ENCODE assay signal across 26 cellular contexts in genomic region chr13:40680659-40681323, GRCh38. TPM values are rescaled to one million over a fixed set of nuclear protein-coding genes. Genes with fewer than 3 reads are reported as not detected.
DNase-seq lines count a peak whose midpoint lies in the region; ATAC-seq and TF ChIP-seq lines count a peak whose summit lies in the region.
"Had no signal": no experiment of that assay in that cellular context is flagged by ENCODE, and none has a peak within 500 bp of the region (broad histone marks: within the 10 kb centered on the region; RNA-seq: fewer than 3 reads in every experiment).

No MANE protein-coding gene starts in this region.

- no peak overlapping the region for H2BK5ac ChIP-seq in mesendoderm (ENCODE audit: low read length)

- peak; percentile 57 for DNase-seq in H7
- DNase-seq in endodermal cell: peak; percentile 71
- peak; percentile 83 for DNase-seq in mesendoderm
- DNase-seq in NCI-H2029 treated with DMSO at 0.1 percent for 48 hours (lab: John Stamatoyannopoulos, UW): no peak
- DNase-seq: activated CD4-positive, alpha-beta T cell treated with anti-CD3 and anti-CD28 coated beads, Interleukin-2, amount 10 ng/mL, durations not matched to agents 24 days and 14 days; activated naive CD4-positive, alpha-beta T cell treated with anti-CD3 and anti-CD28 coated beads, Interleukin-2, amount 10 ng/mL, durations not matched to agents 7 days and 5 days; activated T-cell treated with anti-CD3 and anti-CD28 coated beads, Interleukin-2, amount 50 U/mL, for 48 hours; amygdala; C1 segment of cervical spinal cord; COR-L47; DMS53; left colon; mammary epithelial cell; NCI-H1694 treated with DMSO at 0.1 percent for 48 hours; NCI-H526 treated with DMSO at 0.1 percent for 48 hours; PC-3; right cardiac atrium; spleen; stimulated activated CD4-positive, alpha-beta T cell treated with anti-CD3 and anti-CD28 coated beads, Interleukin-2, amount 100 ng/mL, for 48 hours; substantia nigra; WERI-Rb-1 had no signal

- no peak overlapping the region for H3K4ac ChIP-seq in mesendoderm (ENCODE audit: low read depth, low read length)

- H3K4me1 ChIP-seq in HUES64 (ENCODE audit: insufficient read depth, low read length) (peaks cover 30% of the 10 kb centered on the region), endodermal cell (ENCODE audit: control insufficient read depth, insufficient read depth, low read length) (no peaks in the 10 kb centered on the region), mesendoderm (ENCODE audit: control insufficient read depth, low read depth, low read length) (peaks cover 6% of the 10 kb centered on the region)
- H3K4me1 ChIP-seq: parathyroid adenoma had no signal

- H3K4me3 Mint-ChIP-seq in endodermal cell: no peak overlapping the region
- H3K4me3 Mint-ChIP-seq: activated CD4-positive, alpha-beta T cell treated with anti-CD3 and anti-CD28 coated beads, Interleukin-2, amount 10 ng/mL, durations not matched to agents 24 days and 14 days; activated naive CD4-positive, alpha-beta T cell treated with anti-CD3 and anti-CD28 coated beads, Interleukin-2, amount 10 ng/mL, durations not matched to agents 7 days and 5 days had no signal

- H3K27me3 ChIP-seq in H7 (ENCODE audit: control insufficient read depth, insufficient read depth, low read length) (no peaks in the 10 kb centered on the region), HUES64 (ENCODE audit: insufficient read depth, low read length) (no peaks in the 10 kb centered on the region), endodermal cell (ENCODE audit: control insufficient read depth, insufficient read depth, low read length, poor library complexity, severe bottlenecking) (no peaks in the 10 kb centered on the region), mesendoderm (ENCODE audit: insufficient read depth, low read length, poor library complexity) (no peaks in the 10 kb centered on the region)
- H3K27me3 ChIP-seq: spleen, upper lobe of left lung had no signal

- no peak overlapping the region for H4K8ac ChIP-seq in mesendoderm (ENCODE audit: low read depth, low read length)

- no peak overlapping the region for H4K5ac ChIP-seq in mesendoderm (ENCODE audit: low read length)

- H3K27ac ChIP-seq in HUES64 (ENCODE audit: low read depth, low read length): peak overlapping the region; percentile 96
- no peak overlapping the region for H3K27ac ChIP-seq in endodermal cell (ENCODE audit: low read depth, low read length)
- H3K27ac ChIP-seq in mesendoderm (ENCODE audit: low read depth, low read length): no peak overlapping the region
- H3K27ac ChIP-seq: parathyroid adenoma, spleen, upper lobe of left lung, WERI-Rb-1 had no signal

- no peaks in the 10 kb centered on the region for H3K36me3 Mint-ChIP-seq in endodermal cell (ENCODE audit: low read depth)
- H3K36me3 Mint-ChIP-seq: activated naive CD4-positive, alpha-beta T cell treated with anti-CD3 and anti-CD28 coated beads, Interleukin-2, amount 10 ng/mL, durations not matched to agents 7 days and 5 days had no signal

- peaks cover 1% of the 10 kb centered on the region for H3K27me3 Mint-ChIP-seq in endodermal cell (ENCODE audit: insufficient read depth)
- H3K27me3 Mint-ChIP-seq: activated CD4-positive, alpha-beta T cell treated with anti-CD3 and anti-CD28 coated beads, Interleukin-2, amount 10 ng/mL, durations not matched to agents 24 days and 14 days had no signal

- peak overlapping the region; percentile 1 for H3K18ac ChIP-seq in mesendoderm (ENCODE audit: low read length)

- no peaks in the 10 kb centered on the region for H3K79me1 ChIP-seq in mesendoderm (ENCODE audit: low read length)

- no peak overlapping the region for H3K23ac ChIP-seq in mesendoderm (ENCODE audit: low read length)

- H3K4me3 ChIP-seq in H7 (ENCODE audit: insufficient read depth, low read depth, low read length): no peak overlapping the region
- peak overlapping the region; percentile 23 for H3K4me3 ChIP-seq in HUES64 (ENCODE audit: low read length)
- H3K4me3 ChIP-seq in endodermal cell (ENCODE audit: low read length): no peak overlapping the region
- no peak overlapping the region for H3K4me3 ChIP-seq in mesendoderm (ENCODE audit: low read length)
- H3K4me3 ChIP-seq: spleen, upper lobe of left lung had no signal

- WGBS in HUES64: 2% methylated on average over 7 of the region's 7 CpGs
- 47 to 48% methylated on average over 3 to 7 of the region's 7 CpGs for WGBS in endodermal cell (ENCODE audit: insufficient coverage in 1 of 2, insufficient read length in 1 of 2), 2 experiments
- WGBS in mesendoderm (ENCODE audit: extremely low coverage, insufficient coverage, low lambda C conversion rate): no CpG with 5 or more reads among the region's 7 CpGs

- H3K9me3 ChIP-seq in HUES64 (ENCODE audit: insufficient read depth, low read depth, low read length) (no peaks in the 10 kb centered on the region), endodermal cell (ENCODE audit: control insufficient read depth, low read length) (no peaks in the 10 kb centered on the region)
- H3K9me3 ChIP-seq: spleen, upper lobe of left lung had no signal

- H3K79me2 ChIP-seq in mesendoderm (ENCODE audit: control insufficient read depth, insufficient read depth, low read length): no peaks in the 10 kb centered on the region
- H3K79me2 ChIP-seq: parathyroid adenoma had no signal

- peak overlapping the region; percentile 23; the same call in 1 of the 2 replicates for H3K9ac ChIP-seq in HUES64 (ENCODE audit: low read depth, low read length)
- no peak overlapping the region for H3K9ac ChIP-seq in endodermal cell (ENCODE audit: extremely low read depth, low read length, poor library complexity, severe bottlenecking)
- no peak overlapping the region for H3K9ac ChIP-seq in mesendoderm (ENCODE audit: low read length)
- H3K9ac ChIP-seq: parathyroid adenoma had no signal

- H2BK120ac ChIP-seq in mesendoderm (ENCODE audit: low read depth, low read length): no peak overlapping the region

- ATAC-seq in HG03469 (IDR thresholded peaks at IDR 0.05; ENCODE audit: unreplicated experiment) (no peak), GM18520 (IDR thresholded peaks at IDR 0.05; ENCODE audit: unreplicated experiment) (no peak)
- ATAC-seq: left colon, PC-3 had no signal

- H3K27ac Mint-ChIP-seq in endodermal cell: no peak overlapping the region
- H3K27ac Mint-ChIP-seq: activated CD4-positive, alpha-beta T cell treated with anti-CD3 and anti-CD28 coated beads, Interleukin-2, amount 10 ng/mL, durations not matched to agents 24 days and 14 days; activated naive CD4-positive, alpha-beta T cell treated with anti-CD3 and anti-CD28 coated beads, Interleukin-2, amount 10 ng/mL, durations not matched to agents 7 days and 5 days had no signal

- H3K36me3 ChIP-seq in H7 (replicated peaks; ENCODE audit: control insufficient read depth, insufficient read depth, low read length) (no peaks in the 10 kb centered on the region), HUES64 (ENCODE audit: insufficient read depth, low read length) (no peaks in the 10 kb centered on the region), endodermal cell (ENCODE audit: control insufficient read depth, insufficient read depth, low read length) (no peaks in the 10 kb centered on the region), mesendoderm (ENCODE audit: control insufficient read depth, insufficient read depth, low read length) (no peaks in the 10 kb centered on the region)
- H3K36me3 ChIP-seq: spleen, upper lobe of left lung, WERI-Rb-1 had no signal

- H3K4me1 Mint-ChIP-seq in endodermal cell: peaks cover 19% of the 10 kb centered on the region

- no peak overlapping the region for H3K4me2 ChIP-seq in mesendoderm (ENCODE audit: low read length)

- peak overlapping the region; percentile 12 for H3K56ac ChIP-seq in mesendoderm (ENCODE audit: low read length)

- no peak overlapping the region for H2BK15ac ChIP-seq in mesendoderm (replicated peaks; ENCODE audit: low read depth)

- no peak overlapping the region for H2AK5ac ChIP-seq in mesendoderm (ENCODE audit: low read length)

- no peak for TF ChIP-seq CTCF in endodermal cell (conservative IDR thresholded peaks at IDR 0.05)

- H3K9me3 Mint-ChIP-seq in endodermal cell: no peaks in the 10 kb centered on the region
- H3K9me3 Mint-ChIP-seq: activated CD4-positive, alpha-beta T cell treated with anti-CD3 and anti-CD28 coated beads, Interleukin-2, amount 10 ng/mL, durations not matched to agents 24 days and 14 days; activated naive CD4-positive, alpha-beta T cell treated with anti-CD3 and anti-CD28 coated beads, Interleukin-2, amount 10 ng/mL, durations not matched to agents 7 days and 5 days had no signal

RNA-seq across cellular contexts. Expression of gene FOXO1, which starts 14.3 kb away (rescaled TPM):
- 24.3 and 34.0 TPM in 2 replicates for total RNA-seq in H7 (2014; rRNA removed; shearing (Covaris generic))
- polyA plus RNA-seq in HUES64 (2013, experiment 1 of 2): 21.4 TPM
- polyA plus RNA-seq in HUES64 (2013, experiment 2 of 2): 20.2 TPM
- total RNA-seq in endodermal cell: 10 to 100 TPM; 20.1 to 29.7 TPM
- 10.5 TPM for polyA plus RNA-seq in endodermal cell (2013, experiment 1 of 2)
- 10.4 TPM for polyA plus RNA-seq in endodermal cell (2013, experiment 2 of 2)
- polyA plus RNA-seq in mesendoderm (2013, experiment 1 of 2): 12.8 TPM
- polyA plus RNA-seq in mesendoderm (2013, experiment 2 of 2): 13.3 TPM
